1 cellular context compared by ENCODE assay signal in genomic region chr20:31587545-31588389, GRCh38.
A peak's percentile ranks its signal among the peaks of the same experiment; 100 is the strongest.
TF ChIP-seq lines count a peak whose summit lies in the region.

No MANE protein-coding gene starts in this region.

TF ChIP-seq in HepG2, 621 proteins besides CTCF, POLR2A, EP300 and RAD21 (continued from another document and continues in another):
- TF ChIP-seq ARID4A (CRISPR knock-in tag; IDR thresholded peaks at IDR 0.05; ENCODE audit: borderline replicate concordance), result peak; percentile 71
- 0 out of 2 replicates have a peak, but pooled peaks have one; percentile 39 for TF ChIP-seq KLF12 (CRISPR knock-in tag; IDR thresholded peaks at IDR 0.05; ENCODE audit: borderline replicate concordance)
- no peak for TF ChIP-seq NFIB (CRISPR knock-in tag; IDR thresholded peaks at IDR 0.05; ENCODE audit: borderline replicate concordance)
- TF ChIP-seq ZNF512B (CRISPR knock-in tag; IDR thresholded peaks at IDR 0.05; ENCODE audit: borderline replicate concordance), result no peak
- TF ChIP-seq TBX2 (CRISPR knock-in tag; IDR thresholded peaks at IDR 0.05; ENCODE audit: borderline replicate concordance), result 0 out of 2 replicates have a peak, but pooled peaks have one; percentile 30
- peak; percentile 32; the same call in 1 of the 2 replicates for TF ChIP-seq GFI1 (CRISPR knock-in tag; IDR thresholded peaks at IDR 0.05; ENCODE audit: borderline replicate concordance)
- no peak for TF ChIP-seq TEAD3 (CRISPR knock-in tag; optimal IDR thresholded peaks at IDR 0.05; ENCODE audit: borderline replicate concordance)
- TF ChIP-seq SRY (CRISPR knock-in tag; IDR thresholded peaks at IDR 0.05), result peak; percentile 46; the same call in 1 of the 2 replicates
- no peak for TF ChIP-seq ZBTB8A (CRISPR knock-in tag; IDR thresholded peaks at IDR 0.05; ENCODE audit: borderline replicate concordance, low read depth)
- peak; percentile 51; the same call in 1 of the 2 replicates for TF ChIP-seq ZNF616 (CRISPR knock-in tag; IDR thresholded peaks at IDR 0.05; ENCODE audit: low read depth)
- 0 out of 2 replicates have a peak, but pooled peaks have one; percentile 5 for TF ChIP-seq ZNF629 (CRISPR knock-in tag; conservative IDR thresholded peaks at IDR 0.05)
- TF ChIP-seq SOX13 (IDR thresholded peaks at IDR 0.05), result no peak
- peak in 1 of 2 experiments; percentile 21; a peak in 1 of 4 replicates for TF ChIP-seq SOX13 (CRISPR knock-in tag; conservative IDR thresholded peaks at IDR 0.05 in 1 of 2, IDR thresholded peaks at IDR 0.05 in 1 of 2)
- peak; percentile 83; the same call in 1 of the 2 replicates for TF ChIP-seq CSRNP1 (CRISPR knock-in tag; IDR thresholded peaks at IDR 0.05)
- TF ChIP-seq PHF8 (CRISPR knock-in tag; IDR thresholded peaks at IDR 0.05), result peak; percentile 54
- TF ChIP-seq SAP130 (CRISPR knock-in tag; IDR thresholded peaks at IDR 0.05; ENCODE audit: low read depth), result peak; percentile 56; the same call in 1 of the 2 replicates
- peak; percentile 71; the same call in 1 of the 2 replicates for TF ChIP-seq MAX (IDR thresholded peaks at IDR 0.05)
- no peak for TF ChIP-seq NONO (IDR thresholded peaks at IDR 0.05)
- TF ChIP-seq NONO (CRISPR knock-in tag; conservative IDR thresholded peaks at IDR 0.05), result 0 out of 2 replicates have a peak, but pooled peaks have one; percentile 15
- 0 out of 2 replicates have a peak, but pooled peaks have one; percentile 8 for TF ChIP-seq CAMTA2 (CRISPR knock-in tag; IDR thresholded peaks at IDR 0.05; ENCODE audit: borderline replicate concordance)
- peak; percentile 43; the same call in 1 of the 2 replicates for TF ChIP-seq KLF6 (CRISPR knock-in tag; IDR thresholded peaks at IDR 0.05)
- TF ChIP-seq E2F1 (CRISPR knock-in tag; IDR thresholded peaks at IDR 0.05), result peak; percentile 39; the same call in 1 of the 2 replicates
- TF ChIP-seq ZNF121 (CRISPR knock-in tag; IDR thresholded peaks at IDR 0.05), result no peak; the same call in 1 of the 2 replicates
- no peak for TF ChIP-seq MED8 (CRISPR knock-in tag; IDR thresholded peaks at IDR 0.05; ENCODE audit: insufficient replicate concordance)
- TF ChIP-seq ZNF142 (CRISPR knock-in tag; IDR thresholded peaks at IDR 0.05), result no peak; the same call in 1 of the 2 replicates
- no peak for TF ChIP-seq PAF1 (CRISPR knock-in tag; IDR thresholded peaks at IDR 0.05)
- TF ChIP-seq THYN1 (CRISPR knock-in tag; IDR thresholded peaks at IDR 0.05; ENCODE audit: borderline replicate concordance, low read depth), result no peak
- no peak for TF ChIP-seq ZKSCAN1 (IDR thresholded peaks at IDR 0.05; ENCODE audit: low read length)
- no peak for TF ChIP-seq ZNF558 (CRISPR knock-in tag; IDR thresholded peaks at IDR 0.05; ENCODE audit: borderline replicate concordance)
- TF ChIP-seq ZSCAN25 (CRISPR knock-in tag; IDR thresholded peaks at IDR 0.05), result no peak
- no peak for TF ChIP-seq CENPX (CRISPR knock-in tag; IDR thresholded peaks at IDR 0.05)
- TF ChIP-seq CHD2 (IDR thresholded peaks at IDR 0.05; ENCODE audit: low read depth, low read length), result no peak
- TF ChIP-seq HDAC2 (CRISPR knock-in tag; IDR thresholded peaks at IDR 0.05), result no peak; the same call in 1 of the 2 replicates
- no peak for TF ChIP-seq YEATS2 (CRISPR knock-in tag; IDR thresholded peaks at IDR 0.05; ENCODE audit: borderline replicate concordance)
- TF ChIP-seq NCOA1 (CRISPR knock-in tag; IDR thresholded peaks at IDR 0.05), result 0 out of 2 replicates have a peak, but pooled peaks have one; percentile 71
- no peak for TF ChIP-seq ISX (CRISPR knock-in tag; conservative IDR thresholded peaks at IDR 0.05)
- TF ChIP-seq PLRG1 (conservative IDR thresholded peaks at IDR 0.05), result no peak
- TF ChIP-seq POGZ (CRISPR knock-in tag; IDR thresholded peaks at IDR 0.05), result no peak
- TF ChIP-seq NR2F1 (CRISPR knock-in tag; IDR thresholded peaks at IDR 0.05), result no peak
- peak; percentile 88 for TF ChIP-seq ZNF563 (CRISPR knock-in tag; IDR thresholded peaks at IDR 0.05)
- TF ChIP-seq SP5 (CRISPR knock-in tag; IDR thresholded peaks at IDR 0.05; ENCODE audit: borderline replicate concordance, low read depth), result no peak
- no peak for TF ChIP-seq KLF13 (CRISPR knock-in tag; IDR thresholded peaks at IDR 0.05)
- no peak for TF ChIP-seq HDAC6 (IDR thresholded peaks at IDR 0.05; ENCODE audit: low read depth, low read length)
- TF ChIP-seq RNF219 (CRISPR knock-in tag; IDR thresholded peaks at IDR 0.05), result 0 out of 2 replicates have a peak, but pooled peaks have one; percentile 51
- no peak for TF ChIP-seq ZNF550 (CRISPR knock-in tag; IDR thresholded peaks at IDR 0.05; ENCODE audit: borderline replicate concordance)
